Comparison of ENCODE assay signal across 18 cellular contexts in the genomic region with DNA sequence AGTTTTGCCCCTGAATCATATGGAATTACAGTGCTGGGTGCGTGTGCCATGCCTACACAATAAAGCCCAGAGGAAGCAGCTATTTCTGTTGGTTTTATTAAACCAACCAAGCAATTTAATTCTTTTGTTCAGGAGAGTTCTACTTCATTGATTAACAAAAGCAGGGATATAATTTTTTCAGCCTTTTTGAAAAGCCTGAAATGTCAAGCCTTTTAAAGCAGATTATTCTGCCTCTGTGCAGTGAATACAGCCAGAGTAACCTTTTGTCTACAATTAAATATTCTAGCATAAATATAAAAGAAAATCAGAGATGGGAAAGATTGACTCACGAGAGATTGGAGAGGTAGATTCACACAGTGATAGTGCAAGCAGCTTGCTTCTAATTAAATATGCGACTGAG.
DNase-seq lines count a peak whose midpoint lies in the region.
"Had no signal": no experiment of that assay in that cellular context is flagged by ENCODE, and none has a peak within 500 bp of the region (broad histone marks: within the 10 kb centered on the region; RNA-seq: fewer than 3 reads in every experiment).

No MANE protein-coding gene starts in this region.

- no peak overlapping the region for H3K27ac ChIP-seq in caudate nucleus (ENCODE audit: low read depth, low read length)
- H3K27ac ChIP-seq: 22Rv1 had no signal

- DNase-seq in NCI-H1436 (lab: John Stamatoyannopoulos, UW): peak; percentile 30
- no peak for DNase-seq in NCI-H1436 treated with DMSO at 0.1 percent for 48 hours (lab: John Stamatoyannopoulos, UW)
- peak; percentile 100 for DNase-seq in NCI-H146 treated with DMSO at 0.1 percent for 48 hours (lab: John Stamatoyannopoulos, UW; ENCODE audit: unreplicated experiment)
- DNase-seq in NCI-H69 (lab: John Stamatoyannopoulos, UW): peak; percentile 80
- peak; percentile 39 for DNase-seq in retina
- DNase-seq in DMS 273 (lab: John Stamatoyannopoulos, UW; ENCODE audit: unreplicated experiment): no peak
- no peak for DNase-seq in activated naive CD4-positive, alpha-beta T cell treated with Interleukin-2 at 50 U/mL for 16 hours
- DNase-seq in caudate nucleus (lab: John Stamatoyannopoulos, UW): no peak
- DNase-seq: DMS 273 treated with DMSO at 0.1 percent for 48 hours; GF-D8; IMR-90; NCI-H187 treated with DMSO at 0.1 percent for 48 hours; NCI-H226; NCI-H524; NK-92 treated with Interleukin-12 subunit alpha and Interleukin-12 subunit beta, amount 100 ng/mL, for 24 hours; SW 1271; T-helper 2 cell had no signal

Comparison
In these comparisons a context has a peak if more than half of its experiments do, and no peak if none do; other contexts are left out.
1. DNase-seq: peak in NCI-H1436 (single experiment), NCI-H146 treated with DMSO at 0.1 percent for 48 hours (single experiment), NCI-H69 (single experiment) and retina (single experiment); none in NCI-H1436 treated with DMSO at 0.1 percent for 48 hours (single experiment), DMS 273 (single experiment), activated naive CD4-positive, alpha-beta T cell treated with Interleukin-2 at 50 U/mL for 16 hours (single experiment) and caudate nucleus (0 of 61).